Comparison of ENCODE assay signal across 8 cellular contexts in genomic region chr6:109455502-109456282, GRCh38. TPM values are rescaled to one million over a fixed set of nuclear protein-coding genes. Genes with fewer than 3 reads are reported as not detected.
DNase-seq lines count a peak whose midpoint lies in the region; ATAC-seq, FAIRE-seq and TF ChIP-seq lines count a peak whose summit lies in the region.

MICAL1 (minus strand) TSS chr6:109455772; CDS start chr6:109454196, 1,576 bp downstream.

- DNase-seq in 8988T = peak; percentile 71
- DNase-seq in GM18507 (ENCODE audit: extremely low spot score, insufficient read length, low read depth) = peak; percentile 57
- peak; percentile 74 for DNase-seq in NCI-H2196 (lab: John Stamatoyannopoulos, UW; ENCODE audit: unreplicated experiment)
- DNase-seq in activated CD4-positive, alpha-beta T cell treated with anti-CD3 and anti-CD28 coated beads for 36 hours = peak; percentile 78
- peak; percentile 28 to 58 (median 40) for DNase-seq in stimulated activated CD4-positive, alpha-beta T cell treated with anti-CD3 and anti-CD28 coated beads, TNF-alpha, amount 100 ng/mL, for 1 hour (ENCODE audit: low read depth in 3 of 3, low spot score in 1 of 3)

- peak; percentile 54 for ATAC-seq in HG02943 (IDR thresholded peaks at IDR 0.05; ENCODE audit: low read depth, unreplicated experiment)
- peak; percentile 53 for ATAC-seq in activated CD4-positive, alpha-beta T cell treated with anti-CD3 and anti-CD28 coated beads for 36 hours

- H3K4me1 Mint-ChIP-seq in activated CD4-positive, alpha-beta T cell treated with anti-CD3 and anti-CD28 coated beads for 36 hours = peaks cover 58% of the 10 kb centered on the region
- H3K4me1 Mint-ChIP-seq in dendritic cell treated with granulocyte-macrophage colony-stimulating factor and Interleukin-4, amounts not matched to agents 40 ng/mL and 50 ng/mL, for 4 days (ENCODE audit: low read depth) = peaks cover 72% of the 10 kb centered on the region

- H3K4me1 ChIP-seq in liver (ENCODE audit: control insufficient read depth in 4 of 4, insufficient read depth in 4 of 4, low read length in 3 of 4) = peaks cover 8 to 19% (median 16%) of the 10 kb centered on the region in 4 donors

- POLR2A ChIA-PET in activated CD4-positive, alpha-beta T cell treated with anti-CD3 and anti-CD28 coated beads for 36 hours (lab: Charles Lee) = interaction anchor here (1.2 to 1.3 kb wide), 2 partner anchors 27 to 73 kb away, joined by 3 to 9 read pairs; partner anchors contain the start of gene CD164

- CTCF ChIA-PET in activated CD4-positive, alpha-beta T cell treated with anti-CD3 and anti-CD28 coated beads for 36 hours (lab: Charles Lee) = interaction anchor here (1.3 to 3.9 kb wide), 4 partner anchors 14 to 73 kb away, joined by 4 to 25 read pairs (median 6); partner anchors contain the start of genes PPIL6 and SMPD2

- TF ChIP-seq RAD21 in liver (IDR thresholded peaks at IDR 0.05) = no peak

- H3K9me3 Mint-ChIP-seq in activated CD4-positive, alpha-beta T cell treated with anti-CD3 and anti-CD28 coated beads for 36 hours (ENCODE audit: low read depth) = no peaks in the 10 kb centered on the region
- no peaks in the 10 kb centered on the region for H3K9me3 Mint-ChIP-seq in dendritic cell treated with granulocyte-macrophage colony-stimulating factor and Interleukin-4, amounts not matched to agents 40 ng/mL and 50 ng/mL, for 4 days

- 1% methylated on average over 85 of the region's 85 CpGs for WGBS in liver

- H3K9me3 ChIP-seq in liver (ENCODE audit: control insufficient read depth in 4 of 4, low read length in 3 of 4) = no peaks in the 10 kb centered on the region

- H3K36me3 ChIP-seq in liver (ENCODE audit: control insufficient read depth in 4 of 4, insufficient read depth in 3 of 4, low read depth in 1 of 4, low read length in 3 of 4) = no peaks in the 10 kb centered on the region

- H3K4me3 ChIP-seq in liver (ENCODE audit: low read depth in 1 of 3, low read length in 3 of 3) = peak within 1 kb of the TSS; percentile 27 to 74 (median 73)

- H3K27ac ChIP-seq in liver (ENCODE audit: low read depth in 1 of 2, low read length in 2 of 2) = peak within 1 kb of the TSS; percentile 71 to 74

- peak within 1 kb of the TSS; percentile 87 for H3K4me3 Mint-ChIP-seq in activated CD4-positive, alpha-beta T cell treated with anti-CD3 and anti-CD28 coated beads for 36 hours
- H3K4me3 Mint-ChIP-seq in dendritic cell treated with granulocyte-macrophage colony-stimulating factor and Interleukin-4, amounts not matched to agents 40 ng/mL and 50 ng/mL, for 4 days = peak within 1 kb of the TSS; percentile 96

- H3K9ac ChIP-seq in liver (ENCODE audit: low read depth in 1 of 2, low read length in 2 of 2) = peak within 1 kb of the TSS in 1 of 2 donors; percentile 37

- H3K27ac Mint-ChIP-seq in activated CD4-positive, alpha-beta T cell treated with anti-CD3 and anti-CD28 coated beads for 36 hours = peak within 1 kb of the TSS; percentile 92
- H3K27ac Mint-ChIP-seq in dendritic cell treated with granulocyte-macrophage colony-stimulating factor and Interleukin-4, amounts not matched to agents 40 ng/mL and 50 ng/mL, for 4 days = peak within 1 kb of the TSS; percentile 95

- peak; percentile 64 for FAIRE-seq in GM18507 (lab: Jason Lieb, UNC)

- TF ChIP-seq CTCF in liver (IDR thresholded peaks at IDR 0.05; ENCODE audit: low read depth, low read length, missing input control) = peak; percentile 19

- no peaks in the 10 kb centered on the region for H3K27me3 ChIP-seq in liver (ENCODE audit: control insufficient read depth in 4 of 4, insufficient read depth in 4 of 4, low read length in 3 of 4)

- intact Hi-C loops in activated CD4-positive, alpha-beta T cell treated with anti-CD3 and anti-CD28 coated beads for 36 hours (cut with DNase I, micrococcal nuclease) = loop anchor here (1.0 to 2.0 kb wide), 4 partner anchors 14 to 361 kb away; partner anchors contain the start of genes CD164 (in 1 of the 2), CEP57L1 (in 1 of the 2), SESN1 (in 1 of the 2) and ZBTB24 (in 1 of the 2)
- intact Hi-C loops in dendritic cell treated with granulocyte-macrophage colony-stimulating factor and Interleukin-4, amounts not matched to agents 40 ng/mL and 50 ng/mL, for 4 days (cut with micrococcal nuclease) = loop anchor here (2.0 kb wide), 2 partner anchors 15 to 27 kb away; partner anchors contain the start of genes PPIL6, SMPD2 and ZBTB24

- H3K27me3 Mint-ChIP-seq in activated CD4-positive, alpha-beta T cell treated with anti-CD3 and anti-CD28 coated beads for 36 hours = no peaks in the 10 kb centered on the region
- no peaks in the 10 kb centered on the region for H3K27me3 Mint-ChIP-seq in dendritic cell treated with granulocyte-macrophage colony-stimulating factor and Interleukin-4, amounts not matched to agents 40 ng/mL and 50 ng/mL, for 4 days

- peaks cover 14% of the 10 kb centered on the region for H3K36me3 Mint-ChIP-seq in activated CD4-positive, alpha-beta T cell treated with anti-CD3 and anti-CD28 coated beads for 36 hours (ENCODE audit: low read depth)
- peaks cover 49% of the 10 kb centered on the region for H3K36me3 Mint-ChIP-seq in dendritic cell treated with granulocyte-macrophage colony-stimulating factor and Interleukin-4, amounts not matched to agents 40 ng/mL and 50 ng/mL, for 4 days (ENCODE audit: low read depth)

TF ChIP-seq in liver, 16 proteins besides CTCF, POLR2A, EP300 and RAD21:
- TF ChIP-seq JUND (IDR thresholded peaks at IDR 0.05) (no peak), HNF4A (conservative IDR thresholded peaks at IDR 0.05) (no peak), REST (IDR thresholded peaks at IDR 0.05) (no peak), NR2F2 (IDR thresholded peaks at IDR 0.05) (no peak), ZBTB33 (IDR thresholded peaks at IDR 0.05) (no peak), FOXA1 (IDR thresholded peaks at IDR 0.05) (no peak), SP1 (IDR thresholded peaks at IDR 0.05) (no peak), RXRA (IDR thresholded peaks at IDR 0.05) (no peak)

RNA-seq across cellular contexts. Expression of gene MICAL1, which starts in this region (rescaled TPM):
- total RNA-seq in activated CD4-positive, alpha-beta T cell treated with anti-CD3 and anti-CD28 coated beads for 36 hours = 10 to 100 TPM; 25.1 to 26.3 TPM
- 1 to 10 TPM; 4.2 to 4.9 TPM for total RNA-seq in liver
- polyA plus RNA-seq in liver = 1 to 10 TPM; 1.8 to 2.4 TPM

Comparison
In these comparisons a context has a peak if more than half of its experiments do, and no peak if none do; other contexts are left out.
1. Peak in every context shown above with its lines: DNase-seq, ATAC-seq, H3K4me3 ChIP-seq and H3K27ac ChIP-seq.
2. RNA of gene MICAL1 (total RNA-seq): 25.1 to 26.3 TPM in activated CD4-positive, alpha-beta T cell treated with anti-CD3 and anti-CD28 coated beads for 36 hours; 4.2 to 4.9 TPM in liver; every median in the first group is over 4 times any median in the second.